13 cellular contexts compared by ENCODE assay signal in genomic region chr3:182567666-182568065, GRCh38.
DNase-seq lines count a peak whose midpoint lies in the region; ATAC-seq and TF ChIP-seq lines count a peak whose summit lies in the region.
"Had no signal": no experiment of that assay in that cellular context is flagged by ENCODE, and none has a peak within 500 bp of the region (broad histone marks: within the 10 kb centered on the region; RNA-seq: fewer than 3 reads in every experiment).

No MANE protein-coding gene starts in this region.

- CTCF ChIA-PET in WTC11 (lab: Charles Lee) = interaction anchor here (0.9 kb wide), 1 partner anchor 307 kb away, joined by 3 read pairs; no protein-coding TSS in a partner anchor

- H3K27ac Mint-ChIP-seq in WTC11 = peak overlapping the region; percentile 69; the same call in 1 of the 2 replicates
- no peak overlapping the region for H3K27ac Mint-ChIP-seq in stimulated activated effector memory CD8-positive, alpha-beta T cell treated with anti-CD3 and anti-CD28 coated beads, Interleukin-12 subunit alpha, Interleukin-12 subunit beta, amount 100 ng/mL, for 72 hours
- H3K27ac Mint-ChIP-seq: naive B cell had no signal

- H3K4me3 Mint-ChIP-seq in WTC11 = no peak overlapping the region
- no peak overlapping the region for H3K4me3 Mint-ChIP-seq in stimulated activated effector memory CD8-positive, alpha-beta T cell treated with anti-CD3 and anti-CD28 coated beads, Interleukin-12 subunit alpha, Interleukin-12 subunit beta, amount 100 ng/mL, for 72 hours
- H3K4me3 Mint-ChIP-seq: naive B cell had no signal

- DNase-seq in NCI-H2107 treated with DMSO at 0.1 percent for 48 hours (lab: John Stamatoyannopoulos, UW; ENCODE audit: unreplicated experiment) (peak; percentile 26), NCI-H2107 (lab: John Stamatoyannopoulos, UW) (no peak), WTC11 (ENCODE audit: low spot score) (peak; percentile 16), iris pigment epithelial cell (ENCODE audit: low read depth) (peak; percentile 0), retinal pigment epithelial cell (ENCODE audit: low read depth) (peak; percentile 37), amniotic stem cell (lab: John Stamatoyannopoulos, UW) (no peak)
- DNase-seq in stimulated activated effector memory CD8-positive, alpha-beta T cell treated with anti-CD3 and anti-CD28 coated beads, Interleukin-12 subunit alpha, Interleukin-12 subunit beta, amount 100 ng/mL, for 72 hours (ENCODE audit: low spot score in 2 of 2) = no peak
- DNase-seq: activated CD4-positive, CD25-positive, alpha-beta regulatory T cell treated with anti-CD3 and anti-CD28 coated beads, Interleukin-2, amount 50 U/mL, for 72 hours; naive B cell; stimulated activated CD4-positive, alpha-beta T cell treated with anti-CD3 and anti-CD28 coated beads, Interleukin-12 subunit alpha, Interleukin-12 subunit beta, amount 100 ng/mL, for 4 hours had no signal

- H3K36me3 Mint-ChIP-seq in WTC11 = no peaks in the 10 kb centered on the region
- no peaks in the 10 kb centered on the region for H3K36me3 Mint-ChIP-seq in stimulated activated effector memory CD8-positive, alpha-beta T cell treated with anti-CD3 and anti-CD28 coated beads, Interleukin-12 subunit alpha, Interleukin-12 subunit beta, amount 100 ng/mL, for 72 hours
- H3K36me3 Mint-ChIP-seq: naive B cell had no signal

- TF ChIP-seq CTCF in WTC11 (IDR thresholded peaks at IDR 0.05) (no peak), retinal pigment epithelial cell (conservative IDR thresholded peaks at IDR 0.05; ENCODE audit: low read depth, low read length) (no peak)

- peaks cover 48% of the 10 kb centered on the region for H3K4me1 Mint-ChIP-seq in WTC11
- no peaks in the 10 kb centered on the region for H3K4me1 Mint-ChIP-seq in stimulated activated effector memory CD8-positive, alpha-beta T cell treated with anti-CD3 and anti-CD28 coated beads, Interleukin-12 subunit alpha, Interleukin-12 subunit beta, amount 100 ng/mL, for 72 hours
- H3K4me1 Mint-ChIP-seq: naive B cell had no signal

- no peak overlapping the region for H3K4me3 ChIP-seq in retinal pigment epithelial cell (ENCODE audit: low read length)
- H3K4me3 ChIP-seq: cardiac muscle cell had no signal

- H3K27me3 Mint-ChIP-seq in WTC11 (ENCODE audit: low read depth) = no peaks in the 10 kb centered on the region

- H3K9me3 Mint-ChIP-seq in WTC11 = no peaks in the 10 kb centered on the region
- H3K9me3 Mint-ChIP-seq in stimulated activated effector memory CD8-positive, alpha-beta T cell treated with anti-CD3 and anti-CD28 coated beads, Interleukin-12 subunit alpha, Interleukin-12 subunit beta, amount 100 ng/mL, for 72 hours = no peaks in the 10 kb centered on the region

- POLR2A ChIA-PET in WTC11 (lab: Charles Lee) = no interaction called here

- ATAC-seq in WTC11 = no peak
- ATAC-seq in HG03571 (IDR thresholded peaks at IDR 0.05; ENCODE audit: unreplicated experiment) = no peak
- ATAC-seq in stimulated activated effector memory CD8-positive, alpha-beta T cell treated with anti-CD3 and anti-CD28 coated beads, Interleukin-12 subunit alpha, Interleukin-12 subunit beta, amount 100 ng/mL, for 72 hours = no peak
- ATAC-seq: SK-N-SH treated with all-trans-retinoic acid at 6 μM for 48 hours had no signal

TF ChIP-seq in WTC11, 78 proteins besides CTCF, POLR2A, EP300 and RAD21 (continues in another document):
- TF ChIP-seq HMGA2 (CRISPR knock-in tag; IDR thresholded peaks at IDR 0.05) = no peak
- TF ChIP-seq NR1H2 (CRISPR knock-in tag; IDR thresholded peaks at IDR 0.05) = no peak
- no peak for TF ChIP-seq ATF2 (CRISPR knock-in tag; IDR thresholded peaks at IDR 0.05; ENCODE audit: borderline replicate concordance, low read depth)
- TF ChIP-seq, protein P1, sequence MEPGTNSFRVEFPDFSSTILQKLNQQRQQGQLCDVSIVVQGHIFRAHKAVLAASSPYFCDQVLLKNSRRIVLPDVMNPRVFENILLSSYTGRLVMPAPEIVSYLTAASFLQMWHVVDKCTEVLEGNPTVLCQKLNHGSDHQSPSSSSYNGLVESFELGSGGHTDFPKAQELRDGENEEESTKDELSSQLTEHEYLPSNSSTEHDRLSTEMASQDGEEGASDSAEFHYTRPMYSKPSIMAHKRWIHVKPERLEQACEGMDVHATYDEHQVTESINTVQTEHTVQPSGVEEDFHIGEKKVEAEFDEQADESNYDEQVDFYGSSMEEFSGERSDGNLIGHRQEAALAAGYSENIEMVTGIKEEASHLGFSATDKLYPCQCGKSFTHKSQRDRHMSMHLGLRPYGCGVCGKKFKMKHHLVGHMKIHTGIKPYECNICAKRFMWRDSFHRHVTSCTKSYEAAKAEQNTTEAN (CRISPR knock-in tag; IDR thresholded peaks at IDR 0.05) = no peak
- no peak for TF ChIP-seq ZNF423 (CRISPR knock-in tag; IDR thresholded peaks at IDR 0.05)
- no peak for TF ChIP-seq E2F5 (CRISPR knock-in tag; IDR thresholded peaks at IDR 0.05)
- TF ChIP-seq ATF1 (CRISPR knock-in tag; IDR thresholded peaks at IDR 0.05) = no peak
- TF ChIP-seq ZNF396 (CRISPR knock-in tag; IDR thresholded peaks at IDR 0.05; ENCODE audit: borderline replicate concordance) = no peak
- no peak for TF ChIP-seq CREB1 (CRISPR knock-in tag; IDR thresholded peaks at IDR 0.05)
- TF ChIP-seq, protein P2, sequence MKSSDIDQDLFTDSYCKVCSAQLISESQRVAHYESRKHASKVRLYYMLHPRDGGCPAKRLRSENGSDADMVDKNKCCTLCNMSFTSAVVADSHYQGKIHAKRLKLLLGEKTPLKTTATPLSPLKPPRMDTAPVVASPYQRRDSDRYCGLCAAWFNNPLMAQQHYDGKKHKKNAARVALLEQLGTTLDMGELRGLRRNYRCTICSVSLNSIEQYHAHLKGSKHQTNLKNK (CRISPR knock-in tag; IDR thresholded peaks at IDR 0.05) = no peak
- TF ChIP-seq, protein P3, sequence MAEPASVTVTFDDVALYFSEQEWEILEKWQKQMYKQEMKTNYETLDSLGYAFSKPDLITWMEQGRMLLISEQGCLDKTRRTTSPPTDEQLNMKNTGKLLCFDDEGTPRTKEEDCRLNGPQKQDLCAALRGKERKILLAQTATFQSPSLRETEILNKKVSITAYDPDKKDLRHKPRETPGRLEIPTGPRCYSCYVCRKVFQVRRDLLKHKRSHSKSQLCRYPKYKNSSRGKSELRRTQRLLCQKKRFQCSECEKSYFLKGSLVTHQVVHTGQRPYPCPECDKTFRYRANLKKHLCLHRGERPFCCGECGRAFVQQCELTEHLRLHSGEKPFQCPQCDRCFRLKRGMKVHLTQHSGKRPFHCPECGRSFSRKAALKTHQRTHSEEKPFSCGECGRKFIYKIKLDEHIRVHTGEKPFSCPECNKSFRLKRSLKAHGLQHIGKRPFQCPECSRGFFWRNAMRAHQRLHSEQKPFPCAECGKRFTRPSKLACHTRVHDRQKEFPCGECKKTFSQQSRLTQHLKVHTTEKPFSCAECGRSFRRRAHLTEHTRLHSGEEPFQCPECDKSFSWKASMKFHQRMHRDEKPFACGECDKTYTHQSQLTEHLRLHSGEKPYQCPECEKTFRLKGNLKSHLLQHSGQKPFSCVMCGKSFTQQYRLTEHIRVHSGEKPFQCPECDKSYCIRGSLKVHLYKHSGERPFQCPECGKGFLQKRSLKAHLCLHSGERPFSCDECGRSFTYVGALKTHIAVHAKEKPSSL (CRISPR knock-in tag; conservative IDR thresholded peaks at IDR 0.05) = no peak
- no peak for TF ChIP-seq ZNF416 (CRISPR knock-in tag; IDR thresholded peaks at IDR 0.05)
- TF ChIP-seq E2F4 (CRISPR knock-in tag; IDR thresholded peaks at IDR 0.05; ENCODE audit: borderline replicate concordance, low read depth) = no peak
- no peak for TF ChIP-seq ETV6 (CRISPR knock-in tag; IDR thresholded peaks at IDR 0.05)
- TF ChIP-seq, protein P4, sequence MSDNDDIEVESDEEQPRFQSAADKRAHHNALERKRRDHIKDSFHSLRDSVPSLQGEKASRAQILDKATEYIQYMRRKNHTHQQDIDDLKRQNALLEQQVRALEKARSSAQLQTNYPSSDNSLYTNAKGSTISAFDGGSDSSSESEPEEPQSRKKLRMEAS (CRISPR knock-in tag; IDR thresholded peaks at IDR 0.05) = no peak

Comparison
In these comparisons a context has a peak if more than half of its experiments do, and no peak if none do; other contexts are left out.
1. DNase-seq: peak in NCI-H2107 treated with DMSO at 0.1 percent for 48 hours (single experiment), WTC11 (single experiment), iris pigment epithelial cell (single experiment) and retinal pigment epithelial cell (single experiment); none in NCI-H2107 (single experiment), amniotic stem cell (single experiment) and stimulated activated effector memory CD8-positive, alpha-beta T cell treated with anti-CD3 and anti-CD28 coated beads, Interleukin-12 subunit alpha, Interleukin-12 subunit beta, amount 100 ng/mL, for 72 hours (0 of 2).